Comparison of ENCODE assay signal across 21 cellular contexts in genomic region chr12:45446013-45446412, GRCh38.
DNase-seq lines count a peak whose midpoint lies in the region; TF ChIP-seq lines count a peak whose summit lies in the region.
"Had no signal": no experiment of that assay in that cellular context is flagged by ENCODE, and none has a peak within 500 bp of the region (broad histone marks: within the 10 kb centered on the region; RNA-seq: fewer than 3 reads in every experiment).

No MANE protein-coding gene starts in this region.

- H3K27me3 ChIP-seq in esophagus muscularis mucosa (no peaks in the 10 kb centered on the region), adrenal gland (no peaks in the 10 kb centered on the region)

- no peak overlapping the region for H3K4me3 ChIP-seq in esophagus muscularis mucosa
- no peak overlapping the region for H3K4me3 ChIP-seq in adrenal gland

- DNase-seq in NCI-H345 (lab: John Stamatoyannopoulos, UW): peak; percentile 1
- DNase-seq in NCI-H345 treated with DMSO at 0.1 percent for 48 hours (lab: John Stamatoyannopoulos, UW; ENCODE audit: unreplicated experiment): no peak
- DNase-seq in M059J (ENCODE audit: low read depth): peak; percentile 44
- peak; percentile 39 for DNase-seq in esophagus muscularis mucosa (ENCODE audit: extremely low spot score)
- peak; percentile 11 for DNase-seq in renal cortical epithelial cell (ENCODE audit: low read depth)
- no peak for DNase-seq in activated naive CD4-positive, alpha-beta T cell treated with Interleukin-2 at 50 U/mL for 16 hours
- no peak for DNase-seq in activated CD4-positive, CD25-positive, alpha-beta regulatory T cell (lab: John Stamatoyannopoulos, UW)
- DNase-seq in adrenal gland: no peak
- DNase-seq: 8988T, ACHN, DMS53, GDM1, NCI-H1092, NCI-H1417 treated with DMSO at 0.1 percent for 48 hours, NCI-H187 treated with DMSO at 0.1 percent for 48 hours, NCI-H2107, NCI-H526 treated with DMSO at 0.1 percent for 48 hours, SIG-M5 had no signal

- H3K9me3 ChIP-seq in esophagus muscularis mucosa (peaks cover 0 to 31% (median 19%) of the 10 kb centered on the region in 4 donors), adrenal gland (replicated peaks in 1 of 3) (peaks cover 0 to 3% (median 0%) of the 10 kb centered on the region in 3 donors)

- WGBS in esophagus muscularis mucosa: no CpG with 5 or more reads among the region's 1 CpG
- 70 to 100% (median 80%) methylated on average over 1 of the region's 1 CpG for WGBS in adrenal gland, 4 donors

- H3K27ac ChIP-seq in esophagus muscularis mucosa (replicated peaks in 1 of 4): no peak overlapping the region
- no peak overlapping the region for H3K27ac ChIP-seq in adrenal gland
- H3K27ac ChIP-seq: HL-60, KMS-11, RWPE1 had no signal

- no peaks in the 10 kb centered on the region for H3K36me3 ChIP-seq in esophagus muscularis mucosa
- H3K36me3 ChIP-seq in adrenal gland (replicated peaks in 1 of 2): no peaks in the 10 kb centered on the region

- intact Hi-C loops in esophagus muscularis mucosa (cut with DNase I): no loop called here
- intact Hi-C loops in adrenal gland (cut with DNase I): no loop called here

- no peak for TF ChIP-seq CTCF in esophagus muscularis mucosa (IDR thresholded peaks at IDR 0.05)
- TF ChIP-seq CTCF in adrenal gland (IDR thresholded peaks at IDR 0.05): no peak

- no peak for TF ChIP-seq EP300 in esophagus muscularis mucosa (IDR thresholded peaks at IDR 0.05)

- no peak for TF ChIP-seq POLR2A in esophagus muscularis mucosa (IDR thresholded peaks at IDR 0.05; ENCODE audit: low read depth)
- TF ChIP-seq POLR2A in adrenal gland (IDR thresholded peaks at IDR 0.05): no peak

- H3K4me1 ChIP-seq in esophagus muscularis mucosa: no peaks in the 10 kb centered on the region
- no peaks in the 10 kb centered on the region for H3K4me1 ChIP-seq in adrenal gland (replicated peaks in 1 of 2)

Comparison
In these comparisons a context has a peak if more than half of its experiments do, and no peak if none do; other contexts are left out.
1. DNase-seq: peak in NCI-H345 (single experiment), M059J (single experiment), esophagus muscularis mucosa (single experiment) and renal cortical epithelial cell (single experiment); none in NCI-H345 treated with DMSO at 0.1 percent for 48 hours (single experiment), activated naive CD4-positive, alpha-beta T cell treated with Interleukin-2 at 50 U/mL for 16 hours (single experiment), activated CD4-positive, CD25-positive, alpha-beta regulatory T cell (0 of 4) and adrenal gland (0 of 7).